In the genomic region with DNA sequence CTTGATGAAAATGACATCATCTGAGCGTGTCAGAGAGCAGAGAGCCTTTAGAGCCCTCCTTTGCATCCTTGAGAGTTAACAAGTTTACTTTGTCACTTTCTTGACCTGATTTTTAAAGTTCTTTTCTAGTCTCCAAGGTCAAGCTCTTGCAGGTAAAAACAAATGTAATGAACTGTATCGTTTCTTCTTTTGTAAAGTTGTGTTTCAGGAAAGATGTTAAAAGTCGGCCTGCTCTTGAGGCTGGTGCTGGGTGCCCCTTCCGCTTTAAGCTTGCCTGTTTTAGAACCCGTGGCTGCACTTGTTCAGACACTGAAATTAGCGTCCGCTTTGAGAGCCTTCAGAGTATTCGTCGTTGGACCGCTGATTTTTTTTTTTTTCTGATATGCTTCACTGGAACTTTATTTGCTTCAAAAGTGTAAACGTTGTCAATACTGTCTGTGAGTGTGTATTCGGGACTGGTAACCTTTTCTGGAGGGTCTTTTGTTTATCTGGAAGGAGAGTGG, we compare ENCODE assay signal across 9 cellular contexts. TPM values are rescaled to one million over a fixed set of nuclear protein-coding genes. Genes with fewer than 3 reads are reported as not detected.
DNase-seq lines count a peak whose midpoint lies in the region; ATAC-seq, FAIRE-seq and TF ChIP-seq lines count a peak whose summit lies in the region.
"Had no signal": no experiment of that assay in that cellular context is flagged by ENCODE, and none has a peak within 500 bp of the region (broad histone marks: within the 10 kb centered on the region; RNA-seq: fewer than 3 reads in every experiment).

No MANE protein-coding gene starts in this region.

- CTCF ChIA-PET in A549 (lab: Yijun Ruan, JAX) = interaction anchor here (0.7 to 1.3 kb wide), 7 partner anchors 8 to 86 kb away, joined by 3 to 13 read pairs (median 3); a partner anchor contains a TSS

- no peaks in the 10 kb centered on the region for H3K9me3 Mint-ChIP-seq in naive thymus-derived CD8-positive, alpha-beta T cell

- intact Hi-C loops in posterior vena cava (cut with DNase I) = loop anchor here (2.0 to 5.0 kb wide), 2 partner anchors 82 to 83 kb away; no protein-coding TSS in a partner anchor

- peaks cover 18% of the 10 kb centered on the region for H3K4me1 ChIP-seq in A549

- H3K4me3 ChIP-seq in A549 = peak overlapping the region; percentile 98
- peak overlapping the region; percentile 83 for H3K4me3 ChIP-seq in GM12864 (ENCODE audit: low read depth, low read length)
- peak overlapping the region; percentile 85 for H3K4me3 ChIP-seq in SK-N-MC
- H3K4me3 ChIP-seq in epithelial cell of esophagus (ENCODE audit: low read length) = peak overlapping the region; percentile 79

- H3K4me3 Mint-ChIP-seq in naive thymus-derived CD8-positive, alpha-beta T cell = peak overlapping the region; percentile 81 to 93 (median 92)

- POLR2A ChIA-PET in A549 (lab: Yijun Ruan, JAX) = no interaction called here
- POLR2A ChIA-PET in naive thymus-derived CD8-positive, alpha-beta T cell (lab: Charles Lee) = interaction anchor here (1.1 to 1.9 kb wide), 4 partner anchors 9 to 53 kb away, joined by 3 to 11 read pairs (median 4); a partner anchor contains a TSS

- WGBS in A549 (ENCODE audit: missing lambda C conversion rate) = 34% methylated on average over 12 of the region's 12 CpGs

- TF ChIP-seq RAD21 in A549 (conservative IDR thresholded peaks at IDR 0.05 in 1 of 2, IDR thresholded peaks at IDR 0.05 in 1 of 2) = no peak

- TF ChIP-seq POLR2A in A549 (IDR thresholded peaks at IDR 0.05; ENCODE audit: low read length) = no peak

- H3K4me2 ChIP-seq in A549 = peak overlapping the region; percentile 77

- peak overlapping the region; percentile 96 to 98 for H3K27ac ChIP-seq in A549
- H3K27ac ChIP-seq in SK-N-MC = no peak overlapping the region

- H3K9ac ChIP-seq in SK-N-MC (ENCODE audit: insufficient read length) = peak overlapping the region; percentile 73

- DNase-seq in A549 (ENCODE audit: low read depth in 1 of 2, low spot score in 1 of 2) (no peak), GM12864 (ENCODE audit: low read depth) (no peak), SK-N-MC (ENCODE audit: low read depth, low spot score) (no peak), epithelial cell of esophagus (ENCODE audit: low read depth) (no peak), posterior vena cava (ENCODE audit: low spot score) (no peak), NCI-H187 (lab: John Stamatoyannopoulos, UW) (no peak)
- no peak for DNase-seq in naive thymus-derived CD8-positive, alpha-beta T cell

- no peaks in the 10 kb centered on the region for H3K9me3 ChIP-seq in A549
- no peaks in the 10 kb centered on the region for H3K9me3 ChIP-seq in SK-N-MC (ENCODE audit: low read depth, low read length)

- no peaks in the 10 kb centered on the region for H3K36me3 ChIP-seq in SK-N-MC (ENCODE audit: insufficient read depth, low read length)

- TF ChIP-seq CTCF in A549 (IDR thresholded peaks at IDR 0.05) (no peak), GM12864 (IDR thresholded peaks at IDR 0.05; ENCODE audit: low read depth, low read length, missing control alignments) (no peak), epithelial cell of esophagus (IDR thresholded peaks at IDR 0.05; ENCODE audit: insufficient read depth, low read depth, low read length, missing control alignments) (no peak)

- H3K27me3 Mint-ChIP-seq in naive thymus-derived CD8-positive, alpha-beta T cell = no peaks in the 10 kb centered on the region

- ATAC-seq in A549 = no peak; a peak in 1 of 6 replicates
- peak in 1 of 2 donors; percentile 8 for ATAC-seq in naive thymus-derived CD8-positive, alpha-beta T cell
- ATAC-seq in HG02759 (IDR thresholded peaks at IDR 0.05; ENCODE audit: unreplicated experiment) = no peak

- H3K27ac Mint-ChIP-seq in naive thymus-derived CD8-positive, alpha-beta T cell = peak overlapping the region; percentile 81 to 95 (median 87)

- no peaks in the 10 kb centered on the region for H3K36me3 Mint-ChIP-seq in naive thymus-derived CD8-positive, alpha-beta T cell

- peaks cover 19 to 59% (median 45%) of the 10 kb centered on the region in 4 donors for H3K4me1 Mint-ChIP-seq in naive thymus-derived CD8-positive, alpha-beta T cell

- no peak for FAIRE-seq in A549 (lab: Jason Lieb, UNC)
- FAIRE-seq: islet of Langerhans had no signal

- no peak for TF ChIP-seq EP300 in A549 (IDR thresholded peaks at IDR 0.05)

TF ChIP-seq in A549, 52 proteins besides CTCF, POLR2A, EP300 and RAD21:
- no peak for TF ChIP-seq NR3C1 (IDR thresholded peaks at IDR 0.05)
- TF ChIP-seq ZC3H11A (IDR thresholded peaks at IDR 0.05) = no peak
- TF ChIP-seq, protein P1, sequence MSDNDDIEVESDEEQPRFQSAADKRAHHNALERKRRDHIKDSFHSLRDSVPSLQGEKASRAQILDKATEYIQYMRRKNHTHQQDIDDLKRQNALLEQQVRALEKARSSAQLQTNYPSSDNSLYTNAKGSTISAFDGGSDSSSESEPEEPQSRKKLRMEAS (IDR thresholded peaks at IDR 0.05) = no peak
- no peak for TF ChIP-seq HDAC2 (IDR thresholded peaks at IDR 0.05)
- no peak for TF ChIP-seq MYC (IDR thresholded peaks at IDR 0.05; ENCODE audit: borderline replicate concordance, low read length)
- TF ChIP-seq, protein P2, sequence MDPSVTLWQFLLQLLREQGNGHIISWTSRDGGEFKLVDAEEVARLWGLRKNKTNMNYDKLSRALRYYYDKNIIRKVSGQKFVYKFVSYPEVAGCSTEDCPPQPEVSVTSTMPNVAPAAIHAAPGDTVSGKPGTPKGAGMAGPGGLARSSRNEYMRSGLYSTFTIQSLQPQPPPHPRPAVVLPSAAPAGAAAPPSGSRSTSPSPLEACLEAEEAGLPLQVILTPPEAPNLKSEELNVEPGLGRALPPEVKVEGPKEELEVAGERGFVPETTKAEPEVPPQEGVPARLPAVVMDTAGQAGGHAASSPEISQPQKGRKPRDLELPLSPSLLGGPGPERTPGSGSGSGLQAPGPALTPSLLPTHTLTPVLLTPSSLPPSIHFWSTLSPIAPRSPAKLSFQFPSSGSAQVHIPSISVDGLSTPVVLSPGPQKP (IDR thresholded peaks at IDR 0.05; ENCODE audit: low read depth, low read length) = no peak
- TF ChIP-seq SMC3 (IDR thresholded peaks at IDR 0.05) = no peak
- TF ChIP-seq, protein P3, sequence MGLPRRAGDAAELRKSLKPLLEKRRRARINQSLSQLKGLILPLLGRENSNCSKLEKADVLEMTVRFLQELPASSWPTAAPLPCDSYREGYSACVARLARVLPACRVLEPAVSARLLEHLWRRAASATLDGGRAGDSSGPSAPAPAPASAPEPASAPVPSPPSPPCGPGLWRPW (IDR thresholded peaks at IDR 0.05) = no peak
- no peak for TF ChIP-seq KDM1A (IDR thresholded peaks at IDR 0.05; ENCODE audit: low read depth)
- TF ChIP-seq TP53 (CRISPR knock-in tag; IDR thresholded peaks at IDR 0.05) = no peak
- TF ChIP-seq SREBF2 (IDR thresholded peaks at IDR 0.05) = no peak
- TF ChIP-seq, protein P4, sequence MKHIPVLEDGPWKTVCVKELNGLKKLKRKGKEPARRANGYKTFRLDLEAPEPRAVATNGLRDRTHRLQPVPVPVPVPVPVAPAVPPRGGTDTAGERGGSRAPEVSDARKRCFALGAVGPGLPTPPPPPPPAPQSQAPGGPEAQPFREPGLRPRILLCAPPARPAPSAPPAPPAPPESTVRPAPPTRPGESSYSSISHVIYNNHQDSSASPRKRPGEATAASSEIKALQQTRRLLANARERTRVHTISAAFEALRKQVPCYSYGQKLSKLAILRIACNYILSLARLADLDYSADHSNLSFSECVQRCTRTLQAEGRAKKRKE (CRISPR knock-in tag; IDR thresholded peaks at IDR 0.05; ENCODE audit: low read depth) = no peak
- no peak for TF ChIP-seq EHF (CRISPR knock-in tag; IDR thresholded peaks at IDR 0.05)
- no peak for TF ChIP-seq HEYL (CRISPR knock-in tag; IDR thresholded peaks at IDR 0.05)
- TF ChIP-seq EHMT2 (IDR thresholded peaks at IDR 0.05; ENCODE audit: low read depth) = no peak

RNA-seq across cellular contexts. Expression of a gene that starts 52.6 kb away (rescaled TPM):
- polyA plus RNA-seq in A549 (2011; rRNA removed) = 5.3 and 7.7 TPM in 2 replicates
- polyA plus RNA-seq in A549 (2012; cell fraction: cytosol; rRNA removed) = 1.3 and 2.4 TPM in 2 replicates
- 1.7 and 3.0 TPM in 2 replicates for polyA plus RNA-seq in A549 (2012; cell fraction: nucleus; rRNA removed)
- 4.4 to 5.6 TPM (median 4.9 TPM) in 3 replicates for polyA plus RNA-seq in A549 (2017; fragmentation: RNase III; extraction: RNeasy Plus Mini Kit Qiagen cat#74134 plus additional on column Dnase treatment)
- polyA minus RNA-seq in A549 (2011; rRNA and poly(A)+ RNA removed) = 9.4 and 10.1 TPM in 2 replicates
- total RNA-seq in naive thymus-derived CD8-positive, alpha-beta T cell = 10 to 100 TPM; 16.7 to 16.8 TPM
- polyA plus RNA-seq in naive thymus-derived CD8-positive, alpha-beta T cell = 10 to 100 TPM in 1 of 3 donors, 1 to 10 TPM in 2; 6.6 to 10.7 (median 9.8) TPM
- 1 to 10 TPM; 7.5 to 7.8 TPM for total RNA-seq in posterior vena cava
